8 cellular contexts compared by ENCODE assay signal in the genomic region with DNA sequence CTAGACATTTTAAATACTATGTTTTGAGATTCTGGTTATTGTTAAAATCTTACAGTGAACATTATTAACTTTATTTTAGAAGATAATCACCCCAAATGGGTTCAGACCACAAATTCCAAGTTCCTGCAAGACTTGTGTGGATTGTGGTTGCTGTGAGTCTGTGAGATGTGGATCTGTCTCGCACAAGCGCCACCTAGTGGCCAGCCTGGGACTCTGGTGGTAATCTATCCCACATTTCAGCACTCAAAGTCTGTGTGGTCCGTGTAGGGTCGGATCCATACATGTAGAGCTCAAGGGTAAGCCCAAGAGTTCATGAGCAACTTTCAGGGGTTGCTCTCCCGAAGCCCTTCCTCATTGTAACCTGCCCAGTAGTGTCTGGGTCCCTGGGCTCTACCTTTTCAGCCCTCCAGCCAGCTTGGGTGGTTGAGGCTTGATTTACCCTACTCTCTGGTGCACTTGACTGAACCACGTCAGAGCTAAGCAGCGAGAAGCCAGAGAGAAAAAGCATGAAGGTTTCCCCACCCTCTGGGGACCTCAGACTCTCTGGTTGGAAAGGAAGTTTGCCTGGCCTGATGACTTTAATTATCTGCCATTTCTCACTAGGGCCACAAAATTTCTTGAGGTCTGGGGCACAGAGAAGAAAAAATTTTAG.
DNase-seq lines count a peak whose midpoint lies in the region; ATAC-seq and TF ChIP-seq lines count a peak whose summit lies in the region.
"Not testable (repeated sequence)": the region's sequence is repeated elsewhere in the genome, so short reads cannot be mapped to it uniquely, and the experiment has no call there.

No MANE protein-coding gene starts in this region.

- H3K4me3 Mint-ChIP-seq in activated T-helper 17 cell treated with anti-CD3 and anti-CD28 coated beads, Interleukin-2, amount 50 U/mL, for 72 hours, result not testable (repeated sequence)

- intact Hi-C loops in mucosa of descending colon (cut with DNase I, micrococcal nuclease); aorta (cut with DNase I): not testable (repeated sequence)

- not testable (repeated sequence) for H3K27me3 Mint-ChIP-seq in activated T-helper 17 cell treated with anti-CD3 and anti-CD28 coated beads, Interleukin-2, amount 50 U/mL, for 72 hours

- H3K4me1 ChIP-seq in mucosa of descending colon (ENCODE audit: low read depth); aorta (ENCODE audit: control insufficient read depth in 1 of 2, insufficient read depth in 2 of 2, low read length in 2 of 2): not testable (repeated sequence)

- H3K9me3 ChIP-seq in mucosa of descending colon; aorta (ENCODE audit: control insufficient read depth, low read length): not testable (repeated sequence)

- H3K36me3 Mint-ChIP-seq in activated T-helper 17 cell treated with anti-CD3 and anti-CD28 coated beads, Interleukin-2, amount 50 U/mL, for 72 hours (ENCODE audit: low read depth), result peaks cover 21% of the 10 kb centered on the region

- not testable (repeated sequence) for H3K36me3 ChIP-seq in mucosa of descending colon (ENCODE audit: low read depth); aorta (ENCODE audit: control insufficient read depth in 1 of 2, insufficient read depth in 2 of 2, low read length in 1 of 2)

- not testable (repeated sequence) for H3K27me3 ChIP-seq in aorta (ENCODE audit: control insufficient read depth in 1 of 2, insufficient read depth in 2 of 2, low read length in 1 of 2)

- peak; percentile 53 for ATAC-seq in GM18858 (IDR thresholded peaks at IDR 0.05; ENCODE audit: unreplicated experiment)
- peak; percentile 68 for ATAC-seq in HG02884 (IDR thresholded peaks at IDR 0.05; ENCODE audit: unreplicated experiment)
- ATAC-seq in activated T-helper 17 cell treated with anti-CD3 and anti-CD28 coated beads, Interleukin-2, amount 50 U/mL, for 72 hours (replicated peaks), result peak; percentile 80
- ATAC-seq in mucosa of descending colon, result peak; percentile 94
- peak; percentile 87 for ATAC-seq in aorta (ENCODE audit: low FRiP score)

- not testable (repeated sequence) for H3K27ac Mint-ChIP-seq in activated T-helper 17 cell treated with anti-CD3 and anti-CD28 coated beads, Interleukin-2, amount 50 U/mL, for 72 hours

- H3K4me3 ChIP-seq in epithelial cell of esophagus (ENCODE audit: low read length); mucosa of descending colon; aorta (ENCODE audit: low read length in 2 of 2): not testable (repeated sequence)

- DNase-seq in T-helper 9 cell, result peak; percentile 76
- not testable (repeated sequence) for DNase-seq in epithelial cell of esophagus (ENCODE audit: low read depth)
- DNase-seq in mucosa of descending colon, result peak; percentile 70 to 91 (median 78)
- DNase-seq in stimulated activated CD4-positive, alpha-beta T cell treated with anti-CD3 and anti-CD28 coated beads, Interleukin-2, amount 100 ng/mL, for 4 hours (ENCODE audit: low read depth), result peak; percentile 45
- DNase-seq in aorta, result peak; percentile 82 to 87

- not testable (repeated sequence) for H3K9me3 Mint-ChIP-seq in activated T-helper 17 cell treated with anti-CD3 and anti-CD28 coated beads, Interleukin-2, amount 50 U/mL, for 72 hours

- not testable (repeated sequence) for H3K27ac ChIP-seq in aorta (ENCODE audit: low read depth in 1 of 2, low read length in 2 of 2)

- peak; percentile 36 for TF ChIP-seq CTCF in epithelial cell of esophagus (IDR thresholded peaks at IDR 0.05; ENCODE audit: insufficient read depth, low read depth, low read length, missing control alignments)
- TF ChIP-seq CTCF in mucosa of descending colon (IDR thresholded peaks at IDR 0.05), result peak; percentile 11

- WGBS in aorta, 2 donors, result 1 to 6% methylated on average over 2 to 3 of the region's 7 CpGs

- H3K4me1 Mint-ChIP-seq in activated T-helper 17 cell treated with anti-CD3 and anti-CD28 coated beads, Interleukin-2, amount 50 U/mL, for 72 hours, result not testable (repeated sequence)
